ENCODE assay signal across 8 cellular contexts in genomic region chr3:151228291-151229125, GRCh38. TPM values are rescaled to one million over a fixed set of nuclear protein-coding genes. Genes with fewer than 3 reads are reported as not detected.
DNase-seq lines count a peak whose midpoint lies in the region; ATAC-seq and TF ChIP-seq lines count a peak whose summit lies in the region.

No MANE protein-coding gene starts in this region.

- TF ChIP-seq CTCF in choroid plexus epithelial cell (conservative IDR thresholded peaks at IDR 0.05; ENCODE audit: low read depth, low read length) = no peak
- no peak for TF ChIP-seq CTCF in neural progenitor cell (IDR thresholded peaks at IDR 0.05)
- TF ChIP-seq CTCF in suprapubic skin (IDR thresholded peaks at IDR 0.05) = no peak

- H2AFZ ChIP-seq in neural progenitor cell (replicated peaks) = no peak overlapping the region

- TF ChIP-seq EP300 in suprapubic skin (IDR thresholded peaks at IDR 0.05) = no peak

- H3K36me3 Mint-ChIP-seq in neural progenitor cell = no peaks in the 10 kb centered on the region

- no peaks in the 10 kb centered on the region for H3K4me1 ChIP-seq in neural progenitor cell
- peaks cover 23% of the 10 kb centered on the region for H3K4me1 ChIP-seq in suprapubic skin

- H3K36me3 ChIP-seq in neural progenitor cell (no peaks in the 10 kb centered on the region), suprapubic skin (no peaks in the 10 kb centered on the region)

- peaks cover 5% of the 10 kb centered on the region for H3K4me1 Mint-ChIP-seq in neural progenitor cell

- H3K27me3 ChIP-seq in neural progenitor cell = no peaks in the 10 kb centered on the region
- H3K27me3 ChIP-seq in suprapubic skin = no peaks in the 10 kb centered on the region

- H3K9ac ChIP-seq in neural progenitor cell = no peak overlapping the region

- no peak overlapping the region for H3K4me2 ChIP-seq in neural progenitor cell

- no peaks in the 10 kb centered on the region for H3K79me2 ChIP-seq in neural progenitor cell (ENCODE audit: low read depth)

- ATAC-seq in GM18511 (IDR thresholded peaks at IDR 0.05; ENCODE audit: unreplicated experiment) = peak; percentile 7
- no peak for ATAC-seq in HG03520 (IDR thresholded peaks at IDR 0.05; ENCODE audit: unreplicated experiment)

- no peaks in the 10 kb centered on the region for H4K20me1 ChIP-seq in neural progenitor cell (ENCODE audit: low read depth)

- H3K27ac Mint-ChIP-seq in neural progenitor cell = peak overlapping the region; percentile 55

- H3K27ac ChIP-seq in neural progenitor cell (no peak overlapping the region), suprapubic skin (no peak overlapping the region)

- H3F3A ChIP-seq in neural progenitor cell (ENCODE audit: low read depth) = no peaks in the 10 kb centered on the region

- WGBS in suprapubic skin = 72% methylated on average over 4 of the region's 4 CpGs

- no peaks in the 10 kb centered on the region for H3K27me3 Mint-ChIP-seq in neural progenitor cell (ENCODE audit: insufficient read depth, low read depth)

- DNase-seq in LoVo (ENCODE audit: low spot score) = peak; percentile 9
- DNase-seq in choroid plexus epithelial cell (ENCODE audit: low read depth) = peak; percentile 83
- no peak for DNase-seq in neural progenitor cell (ENCODE audit: low spot score)
- no peak for DNase-seq in stimulated activated CD4-positive, alpha-beta T cell treated with anti-CD3 and anti-CD28 coated beads, Interleukin-4, amount 100 ng/mL, for 1 hour
- no peak for DNase-seq in NCI-H2081 treated with DMSO at 0.1 percent for 48 hours (lab: John Stamatoyannopoulos, UW)
- no peak for DNase-seq in suprapubic skin (ENCODE audit: low spot score in 2 of 2)

- H3K4me3 Mint-ChIP-seq in neural progenitor cell = peak overlapping the region; percentile 35

- H3K4me3 ChIP-seq in choroid plexus epithelial cell (ENCODE audit: low read depth, low read length) (no peak overlapping the region), neural progenitor cell (no peak overlapping the region), suprapubic skin (no peak overlapping the region)

- H3K9me3 Mint-ChIP-seq in neural progenitor cell = no peaks in the 10 kb centered on the region

- H3K9me3 ChIP-seq in neural progenitor cell (ENCODE audit: low read depth) (no peaks in the 10 kb centered on the region), suprapubic skin (no peaks in the 10 kb centered on the region)

- no peak for TF ChIP-seq POLR2A in suprapubic skin (IDR thresholded peaks at IDR 0.05)

RNA-seq across cellular contexts. Expression of gene GPR171, which starts 25.5 kb away (rescaled TPM):
- total RNA-seq in neural progenitor cell (ENCODE audit: low replicate concordance) (not detected in 2 replicates), suprapubic skin (1 to 10 TPM in 3 of 4 donors, under 1 TPM in 1; 0.76 to 1.5 (median 1.3) TPM)

RNA-seq across cellular contexts. Expression of gene P2RY14, which starts 49.8 kb away (rescaled TPM):
- total RNA-seq in neural progenitor cell (ENCODE audit: low replicate concordance) = not detected in 2 replicates
- 1 to 10 TPM; 1.1 to 4.2 (median 2.4) TPM for total RNA-seq in suprapubic skin

Comparison
In these comparisons a context has a peak if more than half of its experiments do, and no peak if none do; other contexts are left out.
1. DNase-seq: peak in LoVo (single experiment) and choroid plexus epithelial cell (single experiment); none in neural progenitor cell (single experiment), stimulated activated CD4-positive, alpha-beta T cell treated with anti-CD3 and anti-CD28 coated beads, Interleukin-4, amount 100 ng/mL, for 1 hour (single experiment), NCI-H2081 treated with DMSO at 0.1 percent for 48 hours (single experiment) and suprapubic skin (0 of 2).